19 cellular contexts compared by ENCODE assay signal in the genomic region with DNA sequence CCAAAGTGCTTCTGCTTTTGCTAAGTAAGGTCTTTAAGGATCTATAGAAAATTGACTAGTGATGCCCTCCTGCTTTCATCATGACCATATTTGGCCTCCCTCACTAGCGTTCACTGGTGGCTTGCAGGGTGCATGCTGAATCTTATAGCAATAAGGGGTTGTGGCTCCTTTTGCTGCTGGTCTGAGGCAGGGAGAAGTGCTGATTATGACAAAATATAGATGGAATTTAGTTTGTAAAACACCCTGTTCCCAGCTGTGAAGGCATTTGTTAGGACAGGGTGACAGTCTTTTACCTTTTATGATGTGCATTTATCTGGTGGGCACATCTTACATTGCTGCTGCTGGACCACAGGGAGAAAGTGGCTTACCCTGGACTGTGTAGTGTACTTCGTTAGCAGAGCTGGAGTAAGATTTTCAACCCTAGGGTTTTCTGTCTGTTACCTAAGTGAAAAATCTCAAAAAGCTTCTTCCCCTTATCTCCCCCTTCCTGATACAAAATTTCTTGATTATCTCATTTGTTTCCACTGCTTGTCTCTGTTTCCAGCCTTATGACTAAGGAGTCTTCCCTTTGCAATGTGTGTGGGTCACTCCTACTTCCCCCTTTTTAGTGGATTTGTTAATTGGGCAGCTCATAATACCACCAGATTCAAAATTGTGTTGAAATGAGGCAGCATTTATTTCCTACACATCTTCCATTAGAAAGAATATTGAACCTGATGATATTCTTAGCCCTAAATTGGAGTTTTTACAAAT. TPM values are rescaled to one million over a fixed set of nuclear protein-coding genes. Genes with fewer than 3 reads are reported as not detected.
DNase-seq lines count a peak whose midpoint lies in the region; FAIRE-seq and TF ChIP-seq lines count a peak whose summit lies in the region.
"Had no signal": no experiment of that assay in that cellular context is flagged by ENCODE, and none has a peak within 500 bp of the region (broad histone marks: within the 10 kb centered on the region; RNA-seq: fewer than 3 reads in every experiment).

No MANE protein-coding gene starts in this region.

- H3K4me3 Mint-ChIP-seq in activated naive CD8-positive, alpha-beta T cell treated with anti-CD3 and anti-CD28 coated beads for 36 hours = no peak overlapping the region
- H3K4me3 Mint-ChIP-seq in neural crest cell = no peak overlapping the region
- H3K4me3 Mint-ChIP-seq: mesothelial cell of epicardium; stimulated activated memory B cell treated with anti-CD40 and anti-IgM and Interleukin-4, amounts not matched to agents 10 μg/mL and 1 μg/mL and 100 μg/mL, for 72 hours had no signal

- no peaks in the 10 kb centered on the region for H3K4me1 ChIP-seq in tibial artery
- H3K4me1 ChIP-seq: HAP-1, transverse colon had no signal

- H3K4me1 Mint-ChIP-seq in activated naive CD8-positive, alpha-beta T cell treated with anti-CD3 and anti-CD28 coated beads for 36 hours = peaks cover 24% of the 10 kb centered on the region
- H3K4me1 Mint-ChIP-seq in neural crest cell = peaks cover 15% of the 10 kb centered on the region
- H3K4me1 Mint-ChIP-seq: mesothelial cell of epicardium had no signal

- no peaks in the 10 kb centered on the region for H3K27me3 ChIP-seq in tibial artery
- H3K27me3 ChIP-seq: transverse colon had no signal

- TF ChIP-seq CTCF in neural crest cell (conservative IDR thresholded peaks at IDR 0.05) (no peak), tibial artery (IDR thresholded peaks at IDR 0.05) (no peak)

- DNase-seq in SKM-1 treated with dmso at 0.1 percent for 144 hours (lab: John Stamatoyannopoulos, UW; ENCODE audit: unreplicated experiment) (peak; percentile 22), SKM-1 (lab: John Stamatoyannopoulos, UW; ENCODE audit: unreplicated experiment) (no peak), NOMO-1 (lab: John Stamatoyannopoulos, UW; ENCODE audit: unreplicated experiment in 2 of 2) (peak; percentile 59 to 80), neural crest cell (ENCODE audit: low read depth, low spot score) (no peak), tibial artery (no peak), SHP77 (lab: John Stamatoyannopoulos, UW) (no peak), GM12891 (ENCODE audit: insufficient read length, low spot score) (no peak)
- no peak for DNase-seq in activated naive CD8-positive, alpha-beta T cell treated with anti-CD3 and anti-CD28 coated beads for 36 hours
- DNase-seq: 8988T; activated effector memory CD4-positive, alpha-beta T cell treated with Interleukin-2 at 50 U/mL for 16 hours; DMS153; hippocampal formation; NCI-H1930; NCI-H524 treated with DMSO at 0.1 percent for 48 hours; transverse colon had no signal

- no peak overlapping the region for H3K4me3 ChIP-seq in tibial artery
- H3K4me3 ChIP-seq: HAP-1, PC-9, transverse colon had no signal

- H3K36me3 Mint-ChIP-seq in activated naive CD8-positive, alpha-beta T cell treated with anti-CD3 and anti-CD28 coated beads for 36 hours = peaks cover 21% of the 10 kb centered on the region
- peaks cover 4% of the 10 kb centered on the region for H3K36me3 Mint-ChIP-seq in neural crest cell (ENCODE audit: low read depth)

- no peaks in the 10 kb centered on the region for H3K9me3 ChIP-seq in tibial artery
- H3K9me3 ChIP-seq: HAP-1, transverse colon had no signal

- H3K27ac Mint-ChIP-seq in activated naive CD8-positive, alpha-beta T cell treated with anti-CD3 and anti-CD28 coated beads for 36 hours = peak overlapping the region; percentile 23
- peak overlapping the region; percentile 75 for H3K27ac Mint-ChIP-seq in neural crest cell (ENCODE audit: unreplicated experiment)
- H3K27ac Mint-ChIP-seq: mesothelial cell of epicardium; stimulated activated memory B cell treated with anti-CD40 and anti-IgM and Interleukin-4, amounts not matched to agents 10 μg/mL and 1 μg/mL and 100 μg/mL, for 72 hours had no signal

- H3K27me3 Mint-ChIP-seq in activated naive CD8-positive, alpha-beta T cell treated with anti-CD3 and anti-CD28 coated beads for 36 hours = no peaks in the 10 kb centered on the region
- no peaks in the 10 kb centered on the region for H3K27me3 Mint-ChIP-seq in neural crest cell (ENCODE audit: low read depth)
- H3K27me3 Mint-ChIP-seq: stimulated activated memory B cell treated with anti-CD40 and anti-IgM and Interleukin-4, amounts not matched to agents 10 μg/mL and 1 μg/mL and 100 μg/mL, for 72 hours had no signal

- TF ChIP-seq POLR2A in GM12891 (IDR thresholded peaks at IDR 0.05; ENCODE audit: low read depth, low read length) = no peak

- peaks cover 26 to 82% (median 64%) of the 10 kb centered on the region in 3 donors for H3K36me3 ChIP-seq in tibial artery

- H3K27ac ChIP-seq in tibial artery = no peak overlapping the region
- H3K27ac ChIP-seq: PC-9, transverse colon had no signal

- no peaks in the 10 kb centered on the region for H3K9me3 Mint-ChIP-seq in activated naive CD8-positive, alpha-beta T cell treated with anti-CD3 and anti-CD28 coated beads for 36 hours
- no peaks in the 10 kb centered on the region for H3K9me3 Mint-ChIP-seq in neural crest cell
- H3K9me3 Mint-ChIP-seq: mesothelial cell of epicardium; stimulated activated memory B cell treated with anti-CD40 and anti-IgM and Interleukin-4, amounts not matched to agents 10 μg/mL and 1 μg/mL and 100 μg/mL, for 72 hours had no signal

- no peak for FAIRE-seq in GM12891 (lab: Jason Lieb, UNC)

- intact Hi-C loops in tibial artery (cut with DNase I; ENCODE audit: low total_unique reads) = no loop called here

TF ChIP-seq in GM12891, 5 proteins besides CTCF, POLR2A, EP300 and RAD21:
- TF ChIP-seq POLR2AphosphoS5 (IDR thresholded peaks at IDR 0.05; ENCODE audit: low read depth, low read length) = no peak

RNA-seq across cellular contexts. Expression of gene RPL37A, which starts 21.2 kb away (rescaled TPM):
- total RNA-seq in activated naive CD8-positive, alpha-beta T cell treated with anti-CD3 and anti-CD28 coated beads for 36 hours = 1,000 to 10,000 TPM; 3,900 to 3,940 TPM
- total RNA-seq in neural crest cell = 3,339 and 3,393 TPM in 2 replicates
- polyA plus RNA-seq in GM12891 (2012; ENCODE audit: low read depth, missing spikeins) = 11,370 TPM

Comparison
In these comparisons a context has a peak if more than half of its experiments do, and no peak if none do; other contexts are left out.
1. DNase-seq: peak in SKM-1 treated with dmso at 0.1 percent for 144 hours (single experiment) and NOMO-1 (2 of 2); none in SKM-1 (single experiment), activated naive CD8-positive, alpha-beta T cell treated with anti-CD3 and anti-CD28 coated beads for 36 hours (single experiment), neural crest cell (single experiment), tibial artery (0 of 2), SHP77 (0 of 2) and GM12891 (single experiment).